ENCODE assay signal across 15 cellular contexts in the genomic region with DNA sequence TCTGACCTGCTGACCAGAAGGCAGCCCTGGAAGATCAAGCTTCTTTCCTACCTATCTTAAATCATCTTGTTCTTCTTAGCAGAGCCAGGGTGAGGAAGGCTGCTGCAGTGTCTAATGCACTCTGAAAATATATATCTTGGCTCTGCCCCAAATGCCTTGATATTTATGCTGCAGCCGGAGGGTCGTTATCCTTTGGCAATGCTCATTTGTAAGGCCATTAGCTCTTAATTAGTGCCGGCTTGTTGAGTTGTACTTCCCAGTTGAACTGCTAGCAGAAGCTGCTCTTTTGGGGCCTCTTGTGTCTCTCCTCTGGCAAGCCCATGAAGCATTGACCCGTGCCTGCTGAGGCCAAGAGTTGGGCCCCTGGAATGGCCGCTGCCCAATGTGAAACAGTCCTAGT. TPM values are rescaled to one million over a fixed set of nuclear protein-coding genes. Genes with fewer than 3 reads are reported as not detected.
DNase-seq lines count a peak whose midpoint lies in the region; ATAC-seq and TF ChIP-seq lines count a peak whose summit lies in the region.
"Had no signal": no experiment of that assay in that cellular context is flagged by ENCODE, and none has a peak within 500 bp of the region (broad histone marks: within the 10 kb centered on the region; RNA-seq: fewer than 3 reads in every experiment).

No MANE protein-coding gene starts in this region.

- H3K27me3 Mint-ChIP-seq in nephron (ENCODE audit: low read depth): peaks cover 20% of the 10 kb centered on the region
- peaks cover 21% of the 10 kb centered on the region for H3K27me3 Mint-ChIP-seq in osteocyte (ENCODE audit: unreplicated experiment)

- DNase-seq in NCI-H1092 treated with DMSO at 0.1 percent for 48 hours (lab: John Stamatoyannopoulos, UW) (peak; percentile 10), NCI-H1092 (lab: John Stamatoyannopoulos, UW) (no peak), DMS79 treated with DMSO at 0.1 percent for 48 hours (lab: John Stamatoyannopoulos, UW) (peak; percentile 78), NCI-H446 treated with DMSO at 0.1 percent for 48 hours (lab: John Stamatoyannopoulos, UW) (peak; percentile 43), osteocyte (ENCODE audit: extremely low spot score, unreplicated experiment) (no peak)
- DNase-seq in stimulated activated CD4-positive, alpha-beta T cell treated with anti-CD3 and anti-CD28 coated beads, Interleukin-15, amount 100 ng/mL, for 24 hours: no peak
- DNase-seq: Caco-2; CD8-positive, alpha-beta memory T cell; GM23248; H7 had no signal

- H3K36me3 Mint-ChIP-seq in nephron (ENCODE audit: low read depth) (no peaks in the 10 kb centered on the region), osteocyte (ENCODE audit: unreplicated experiment) (no peaks in the 10 kb centered on the region)

- H3K4me3 Mint-ChIP-seq in nephron (peak overlapping the region in 1 of 3 experiments; percentile 30), osteocyte (ENCODE audit: unreplicated experiment) (no peak overlapping the region)

- no peak for ATAC-seq in GM18861 (IDR thresholded peaks at IDR 0.05; ENCODE audit: unreplicated experiment)
- ATAC-seq: HepG2 had no signal

- TF ChIP-seq CTCF in nephron (IDR thresholded peaks at IDR 0.05; ENCODE audit: unreplicated experiment in 3 of 3) (no peak), osteocyte (IDR thresholded peaks at IDR 0.05) (no peak)

- H3K9me3 Mint-ChIP-seq in nephron: no peaks in the 10 kb centered on the region
- no peaks in the 10 kb centered on the region for H3K9me3 Mint-ChIP-seq in osteocyte (ENCODE audit: unreplicated experiment)
- H3K9me3 Mint-ChIP-seq: CD8-positive, alpha-beta memory T cell had no signal

- H3K4me1 Mint-ChIP-seq in nephron (peaks cover 42% of the 10 kb centered on the region), osteocyte (ENCODE audit: unreplicated experiment) (peaks cover 26% of the 10 kb centered on the region)

- peak overlapping the region; percentile 70 to 78 (median 76) for H3K27ac Mint-ChIP-seq in nephron
- no peak overlapping the region for H3K27ac Mint-ChIP-seq in osteocyte (ENCODE audit: unreplicated experiment)

RNA-seq across cellular contexts. Expression of gene GNL2, which starts 4.2 kb away (rescaled TPM):
- total RNA-seq in osteocyte: 49.2 and 52.3 TPM in 2 replicates

RNA-seq across cellular contexts. Expression of gene RSPO1, which starts 34.8 kb away (rescaled TPM):
- total RNA-seq in osteocyte: not detected in 2 replicates
- total RNA-seq: A673; Caco-2; CD8-positive, alpha-beta memory T cell; Daoy; HepG2 had no signal

RNA-seq across cellular contexts. Expression of gene DNALI1, which starts 43.2 kb away (rescaled TPM):
- 9.4 and 10.5 TPM in 2 replicates for total RNA-seq in osteocyte
- total RNA-seq: CD8-positive, alpha-beta memory T cell had no signal

RNA-seq across cellular contexts. Expression of gene SNIP1, which starts 45.8 kb away (rescaled TPM):
- total RNA-seq in osteocyte: 16.1 and 22.4 TPM in 2 replicates

Comparison
In these comparisons a context has a peak if more than half of its experiments do, and no peak if none do; other contexts are left out.
1. DNase-seq: peak in NCI-H1092 treated with DMSO at 0.1 percent for 48 hours (single experiment), DMS79 treated with DMSO at 0.1 percent for 48 hours (single experiment) and NCI-H446 treated with DMSO at 0.1 percent for 48 hours (single experiment); none in NCI-H1092 (single experiment), stimulated activated CD4-positive, alpha-beta T cell treated with anti-CD3 and anti-CD28 coated beads, Interleukin-15, amount 100 ng/mL, for 24 hours (single experiment) and osteocyte (single experiment).